ENCODE assay signal across 8 cellular contexts in genomic region chr4:7101692-7102515, GRCh38. TPM values are rescaled to one million over a fixed set of nuclear protein-coding genes. Genes with fewer than 3 reads are reported as not detected.
DNase-seq lines count a peak whose midpoint lies in the region; ATAC-seq and TF ChIP-seq lines count a peak whose summit lies in the region.

No MANE protein-coding gene starts in this region.

- POLR2A ChIA-PET in HEK293T (lab: Yijun Ruan, JAX), result interaction anchor here (0.8 to 2.1 kb wide), 4 partner anchors 11 to 34 kb away, joined by 3 to 9 read pairs (median 4); partner anchors contain the start of gene GRPEL1

- DNase-seq in GM03348 (ENCODE audit: low spot score) (peak; percentile 92), HEK293T (ENCODE audit: extremely low spot score) (peak; percentile 85), NB4 (ENCODE audit: low read depth) (peak; percentile 89), T-helper 17 cell (peak; percentile 23 to 34 (median 30)), body of pancreas (peak; percentile 74 to 79 (median 78)), skeletal muscle cell (ENCODE audit: low read depth) (no peak)

- peak overlapping the region in 2 of 4 donors; percentile 23 to 88 for H3K27ac ChIP-seq in body of pancreas

- H3K4me1 Mint-ChIP-seq in T-helper 17 cell, result peaks cover 13% of the 10 kb centered on the region

- H3K27me3 Mint-ChIP-seq in T-helper 17 cell, result peaks cover 2% of the 10 kb centered on the region

- no peaks in the 10 kb centered on the region for H3K27me3 ChIP-seq in body of pancreas

- peak overlapping the region; percentile 89 for H3K4me3 Mint-ChIP-seq in T-helper 17 cell

- no peaks in the 10 kb centered on the region for H3K9me3 ChIP-seq in T-helper 17 cell (ENCODE audit: control insufficient read depth, low read length, poor library complexity, severe bottlenecking)
- H3K9me3 ChIP-seq in body of pancreas, result no peaks in the 10 kb centered on the region

- H3K4me1 ChIP-seq in body of pancreas, result peaks cover 23% of the 10 kb centered on the region

- no peaks in the 10 kb centered on the region for H3K36me3 ChIP-seq in body of pancreas (replicated peaks in 1 of 2; ENCODE audit: insufficient read depth in 1 of 2, low read depth in 2 of 2)

- TF ChIP-seq POLR2A in NB4 (IDR thresholded peaks at IDR 0.05; ENCODE audit: extremely low read depth, insufficient read length), result no peak
- TF ChIP-seq POLR2A in body of pancreas (IDR thresholded peaks at IDR 0.05), result no peak

- CTCF ChIA-PET in HEK293T (lab: Yijun Ruan, JAX), result interaction anchor here (0.5 to 2.2 kb wide), 15 partner anchors 9 to 217 kb away, joined by 3 to 12 read pairs (median 4); no protein-coding TSS in a partner anchor

- ATAC-seq in T-helper 17 cell (peak; percentile 55), body of pancreas (peak; percentile 68), GM19324 (IDR thresholded peaks at IDR 0.05; ENCODE audit: low FRiP score, unreplicated experiment) (no peak)

- peak overlapping the region; percentile 69 for H3K27ac Mint-ChIP-seq in T-helper 17 cell

- peak; percentile 96 for TF ChIP-seq CTCF in NB4 (IDR thresholded peaks at IDR 0.05; ENCODE audit: low read depth, low read length)
- peak; percentile 55 to 81 (median 69) for TF ChIP-seq CTCF in body of pancreas (IDR thresholded peaks at IDR 0.05)

- H3K36me3 Mint-ChIP-seq in T-helper 17 cell (ENCODE audit: low read depth), result no peaks in the 10 kb centered on the region

- intact Hi-C loops in body of pancreas (cut with DNase I), result no loop called here

- WGBS in body of pancreas, 2 donors, result 9 to 32% methylated on average over 13 to 20 of the region's 24 CpGs

- H3K4me3 ChIP-seq in NB4 (ENCODE audit: low read depth, low read length) (no peak overlapping the region), body of pancreas (peak overlapping the region in 1 of 2 donors; percentile 20), iPS-11a (ENCODE audit: low read depth, low read length) (peak overlapping the region; percentile 4), skeletal muscle cell (ENCODE audit: low read depth, low read length) (peak overlapping the region; percentile 5)

TF ChIP-seq in HEK293T, 16 proteins besides CTCF, POLR2A, EP300 and RAD21:
- peak; percentile 74 for TF ChIP-seq L3MBTL2 (conservative IDR thresholded peaks at IDR 0.05)
- no peak for TF ChIP-seq FOXA1 (IDR thresholded peaks at IDR 0.05)

RNA-seq across cellular contexts. Expression of gene GRPEL1, which starts 34.0 kb away (rescaled TPM):
- total RNA-seq in T-helper 17 cell (10 to 100 TPM; 45.8 to 47.1 TPM), body of pancreas (10 to 100 TPM in 1 of 2 donors, 1 to 10 TPM in 1; 6.6 to 10.6 TPM)

RNA-seq across cellular contexts. Expression of gene TADA2B, which starts 58.7 kb away (rescaled TPM):
- 10 to 100 TPM; 31.8 to 40.9 TPM for total RNA-seq in T-helper 17 cell
- total RNA-seq in body of pancreas, result 10 to 100 TPM; 18.1 to 20.0 TPM

Comparison
In these comparisons a context has a peak if more than half of its experiments do, and no peak if none do; other contexts are left out.
1. RNA of gene GRPEL1, which starts 34.0 kb away (total RNA-seq): 45.8 to 47.1 TPM in T-helper 17 cell; 6.6 to 10.6 TPM in body of pancreas; every median in the first group is over 4 times any median in the second.